In the genomic region with DNA sequence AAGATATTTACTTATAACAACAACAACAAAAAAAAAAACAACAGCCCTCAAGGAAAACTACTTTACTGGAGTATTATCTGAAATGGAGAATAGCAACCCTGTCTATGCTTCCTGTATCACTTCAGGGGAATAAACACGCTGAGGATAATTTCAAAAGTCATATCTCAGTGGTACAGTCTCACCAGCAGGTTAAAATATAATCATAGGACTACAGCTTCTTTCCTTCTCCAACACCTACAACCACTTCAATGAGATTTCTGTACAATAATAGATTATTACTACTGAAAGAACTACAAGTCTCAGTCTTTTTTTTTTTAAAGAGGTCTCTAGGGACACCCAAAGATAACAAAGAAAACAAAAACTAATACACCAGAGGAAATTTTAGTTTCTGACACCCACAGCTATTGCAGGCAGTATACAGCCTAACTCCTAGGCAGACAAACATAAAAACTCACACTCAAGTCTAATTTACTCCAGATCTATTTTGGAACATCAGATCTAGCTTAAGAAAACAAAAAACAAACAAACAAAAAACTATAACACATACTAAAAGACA, we compare ENCODE assay signal across 23 cellular contexts.
"Had no signal": no experiment of that assay in that cellular context is flagged by ENCODE, and none has a peak within 500 bp of the region (broad histone marks: within the 10 kb centered on the region; RNA-seq: fewer than 3 reads in every experiment).

No MANE protein-coding gene starts in this region.

- H3K27me3 ChIP-seq: MG63, SJSA1 had no signal

- DNase-seq: Karpas-422, KBM-7, MG63, NCI-H1092, NCI-H1105 treated with DMSO at 0.1 percent for 48 hours, NCI-H1417 treated with DMSO at 0.1 percent for 48 hours, NCI-H146, NCI-H1694 treated with DMSO at 0.1 percent for 48 hours, NCI-H1930, NCI-H2081 treated with DMSO at 0.1 percent for 48 hours, NCI-H2171, NCI-H226, NCI-H446, NCI-H510A, NCI-H524 treated with DMSO at 0.1 percent for 48 hours, NCI-H69, Right ventricle myocardium superior, RPMI8226, SIG-M5, SW 1271, T-cell had no signal

- H3K9me3 ChIP-seq: MG63, SJSA1 had no signal

- H3K27ac ChIP-seq: SJSA1, SK-N-MC had no signal

- H3K4me1 ChIP-seq: SJSA1 had no signal

- ATAC-seq: T-cell had no signal

- H3K4me3 ChIP-seq: MG63, SJSA1, SK-N-MC had no signal

- H3K36me3 ChIP-seq: MG63, SJSA1 had no signal
